ENCODE assay signal across 13 cellular contexts in the genomic region with DNA sequence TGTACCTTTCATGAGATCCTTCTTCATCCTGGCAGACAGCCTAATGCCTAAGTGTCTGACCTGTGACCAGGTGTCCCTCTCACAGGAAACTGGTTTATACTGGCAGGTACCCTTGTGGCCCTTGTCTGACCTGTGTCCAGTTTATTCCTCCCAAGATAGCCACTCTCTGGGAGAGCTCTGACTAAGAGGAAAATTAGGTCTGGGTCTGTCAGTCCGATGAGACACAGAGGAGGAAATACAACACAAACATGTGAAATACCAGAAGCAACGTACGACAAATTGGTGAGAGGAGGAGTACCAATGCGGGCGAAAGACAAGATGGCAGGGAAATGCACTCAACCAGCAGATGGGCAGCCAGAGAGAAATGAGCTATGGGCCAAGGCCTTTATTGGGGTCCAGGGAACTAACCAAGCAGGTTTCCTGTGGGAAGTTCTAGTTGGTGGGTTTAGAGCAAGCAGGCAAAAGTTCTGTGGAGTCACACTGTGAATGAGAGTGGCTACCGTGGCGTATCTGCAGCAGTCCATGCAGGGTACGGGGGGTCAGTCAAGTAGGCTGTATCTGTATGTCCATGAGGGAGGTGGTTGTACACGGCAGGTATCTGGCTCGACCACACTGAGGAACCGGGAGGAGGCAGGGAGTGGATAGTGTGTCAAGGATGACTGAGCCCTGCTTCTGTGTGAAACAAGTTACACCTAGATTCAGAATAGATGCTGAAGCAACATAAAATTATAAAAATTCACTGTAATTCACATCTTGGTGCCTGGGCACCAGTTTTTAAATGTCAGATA.
DNase-seq lines count a peak whose midpoint lies in the region; ATAC-seq lines count a peak whose summit lies in the region.
"Had no signal": no experiment of that assay in that cellular context is flagged by ENCODE, and none has a peak within 500 bp of the region (broad histone marks: within the 10 kb centered on the region; RNA-seq: fewer than 3 reads in every experiment).

No MANE protein-coding gene starts in this region.

- intact Hi-C loops in left colon (cut with DNase I, micrococcal nuclease): no loop called here

- CTCF ChIA-PET in activated CD8-positive, alpha-beta T cell treated with anti-CD3 and anti-CD28 coated beads, Interleukin-2, amount 10 ng/mL, durations not matched to agents 7 days and 5 days (lab: Charles Lee): interaction anchor here (1.0 to 2.1 kb wide), 2 partner anchors 40 to 45 kb away, joined by 3 to 5 read pairs; no protein-coding TSS in a partner anchor

- no peaks in the 10 kb centered on the region for H3K27me3 Mint-ChIP-seq in CD4-positive, CD25-positive, alpha-beta regulatory T cell
- H3K27me3 Mint-ChIP-seq in activated CD8-positive, alpha-beta T cell treated with anti-CD3 and anti-CD28 coated beads, Interleukin-2, amount 10 ng/mL, durations not matched to agents 7 days and 5 days (ENCODE audit: low read depth): no peaks in the 10 kb centered on the region

- POLR2A ChIA-PET in activated CD8-positive, alpha-beta T cell treated with anti-CD3 and anti-CD28 coated beads, Interleukin-2, amount 10 ng/mL, durations not matched to agents 7 days and 5 days (lab: Charles Lee): interaction anchor here (0.9 to 1.2 kb wide), 3 partner anchors 7 to 110 kb away, joined by 3 to 5 read pairs (median 4); partner anchors contain the start of gene MLLT3

- peaks cover 28% of the 10 kb centered on the region for H3K4me1 ChIP-seq in CD4-positive, CD25-positive, alpha-beta regulatory T cell (ENCODE audit: control insufficient read depth, insufficient read depth, low read length, poor library complexity, severe bottlenecking)
- H3K4me1 ChIP-seq: SJCRH30 had no signal

- peaks cover 31 to 84% (median 69%) of the 10 kb centered on the region in 4 donors for H3K4me1 Mint-ChIP-seq in CD4-positive, CD25-positive, alpha-beta regulatory T cell
- peaks cover 82% of the 10 kb centered on the region for H3K4me1 Mint-ChIP-seq in activated CD8-positive, alpha-beta T cell treated with anti-CD3 and anti-CD28 coated beads, Interleukin-2, amount 10 ng/mL, durations not matched to agents 7 days and 5 days (ENCODE audit: low read depth)

- no peak overlapping the region for H3K4me3 ChIP-seq in CD4-positive, CD25-positive, alpha-beta regulatory T cell (ENCODE audit: low read depth, low read length)
- H3K4me3 ChIP-seq: dorsolateral prefrontal cortex, SJCRH30 had no signal

- no peaks in the 10 kb centered on the region for H3K27me3 ChIP-seq in CD4-positive, CD25-positive, alpha-beta regulatory T cell (ENCODE audit: control insufficient read depth, insufficient read depth, low read length)
- H3K27me3 ChIP-seq: dorsolateral prefrontal cortex, SJCRH30 had no signal

- H3K36me3 ChIP-seq in CD4-positive, CD25-positive, alpha-beta regulatory T cell (ENCODE audit: control insufficient read depth, insufficient read depth, low read length): no peaks in the 10 kb centered on the region
- H3K36me3 ChIP-seq: SJCRH30 had no signal

- no peak for DNase-seq in CD4-positive, CD25-positive, alpha-beta regulatory T cell
- DNase-seq in DMS53 (lab: John Stamatoyannopoulos, UW) (peak; percentile 48), left colon (no peak), SKM-1 (lab: John Stamatoyannopoulos, UW; ENCODE audit: unreplicated experiment) (no peak), AG20443 (ENCODE audit: low spot score) (no peak), caudate nucleus (lab: John Stamatoyannopoulos, UW) (no peak)
- DNase-seq in activated CD8-positive, alpha-beta T cell treated with anti-CD3 and anti-CD28 coated beads, Interleukin-2, amount 10 ng/mL, durations not matched to agents 7 days and 5 days: no peak
- DNase-seq: activated naive CD4-positive, alpha-beta T cell; dorsolateral prefrontal cortex; NCI-H1930; SJCRH30 had no signal

- H3K9me3 ChIP-seq in CD4-positive, CD25-positive, alpha-beta regulatory T cell (ENCODE audit: control insufficient read depth in 2 of 2, low read length in 2 of 2): peaks cover 0 to 2% of the 10 kb centered on the region in 2 experiments
- H3K9me3 ChIP-seq: SJCRH30 had no signal

- peaks cover 0 to under 1% (median 0%) of the 10 kb centered on the region in 7 donors for H3K9me3 Mint-ChIP-seq in CD4-positive, CD25-positive, alpha-beta regulatory T cell
- H3K9me3 Mint-ChIP-seq in activated CD8-positive, alpha-beta T cell treated with anti-CD3 and anti-CD28 coated beads, Interleukin-2, amount 10 ng/mL, durations not matched to agents 7 days and 5 days (ENCODE audit: insufficient read depth): peaks cover 12% of the 10 kb centered on the region

- H3K27ac ChIP-seq in CD4-positive, CD25-positive, alpha-beta regulatory T cell (ENCODE audit: insufficient read depth, low read length, poor library complexity, severe bottlenecking): no peak overlapping the region
- H3K27ac ChIP-seq in caudate nucleus (ENCODE audit: low read depth, low read length): no peak overlapping the region
- H3K27ac ChIP-seq: KMS-11, SJCRH30 had no signal

- peaks cover 18% of the 10 kb centered on the region for H3K36me3 Mint-ChIP-seq in CD4-positive, CD25-positive, alpha-beta regulatory T cell
- H3K36me3 Mint-ChIP-seq in activated CD8-positive, alpha-beta T cell treated with anti-CD3 and anti-CD28 coated beads, Interleukin-2, amount 10 ng/mL, durations not matched to agents 7 days and 5 days (ENCODE audit: low read depth): peaks cover 69% of the 10 kb centered on the region

- peak overlapping the region in 2 of 4 donors; percentile 17 to 65 for H3K4me3 Mint-ChIP-seq in CD4-positive, CD25-positive, alpha-beta regulatory T cell
- H3K4me3 Mint-ChIP-seq in activated CD8-positive, alpha-beta T cell treated with anti-CD3 and anti-CD28 coated beads, Interleukin-2, amount 10 ng/mL, durations not matched to agents 7 days and 5 days: no peak overlapping the region

- ATAC-seq in CD4-positive, CD25-positive, alpha-beta regulatory T cell (ENCODE audit: low read depth in 2 of 2): no peak
- no peak for ATAC-seq in activated CD8-positive, alpha-beta T cell treated with anti-CD3 and anti-CD28 coated beads, Interleukin-2, amount 10 ng/mL, durations not matched to agents 7 days and 5 days
- peak; percentile 49 for ATAC-seq in left colon
- ATAC-seq: sciatic nerve had no signal

- H3K27ac Mint-ChIP-seq in CD4-positive, CD25-positive, alpha-beta regulatory T cell: peak overlapping the region; percentile 27 to 94 (median 77)
- H3K27ac Mint-ChIP-seq in activated CD8-positive, alpha-beta T cell treated with anti-CD3 and anti-CD28 coated beads, Interleukin-2, amount 10 ng/mL, durations not matched to agents 7 days and 5 days: peak overlapping the region; percentile 77
